In the genomic region with DNA sequence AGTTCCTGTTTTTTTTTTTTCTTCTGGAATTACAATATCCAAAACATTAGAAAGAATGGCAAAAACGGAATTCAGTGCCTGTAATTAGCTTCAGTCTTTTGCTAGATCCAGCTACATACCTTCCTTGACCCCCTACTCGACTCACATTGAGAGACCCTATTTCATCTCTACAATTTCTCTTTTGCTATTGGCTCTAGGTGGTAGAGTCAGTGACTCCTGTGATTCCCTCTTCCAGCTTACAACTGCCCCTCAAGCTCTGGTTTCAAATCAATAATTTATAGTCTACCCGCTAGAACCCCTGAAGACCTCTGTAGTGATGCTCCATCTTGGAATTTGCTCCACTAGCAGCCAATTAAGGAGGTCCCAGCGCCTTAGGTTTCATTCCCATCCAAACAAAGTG, we compare ENCODE assay signal across 9 cellular contexts.
"Had no signal": no experiment of that assay in that cellular context is flagged by ENCODE, and none has a peak within 500 bp of the region (broad histone marks: within the 10 kb centered on the region; RNA-seq: fewer than 3 reads in every experiment).

No MANE protein-coding gene starts in this region.

- H3K9me3 Mint-ChIP-seq: HFFc6 had no signal

- H3K27ac ChIP-seq: GM23248, HL-60 had no signal

- H3K4me1 ChIP-seq: HAP-1 had no signal

- DNase-seq: GM23248, GOT3, H7, HFFc6, IMR-90 had no signal

- ATAC-seq: HCT116, K562 had no signal

- H3K9ac ChIP-seq: GM23248 had no signal

- H3K27ac Mint-ChIP-seq: HFFc6 had no signal

- H3K4me3 Mint-ChIP-seq: HFFc6 had no signal

- H3K4me3 ChIP-seq: GM23248, HAP-1, K562 had no signal

- FAIRE-seq: K562 had no signal

- H3K36me3 ChIP-seq: HAP-1 had no signal

- H2AFZ ChIP-seq: GM23248 had no signal

- H3K9me3 ChIP-seq: HAP-1 had no signal
